22 cellular contexts compared by ENCODE assay signal in the genomic region with DNA sequence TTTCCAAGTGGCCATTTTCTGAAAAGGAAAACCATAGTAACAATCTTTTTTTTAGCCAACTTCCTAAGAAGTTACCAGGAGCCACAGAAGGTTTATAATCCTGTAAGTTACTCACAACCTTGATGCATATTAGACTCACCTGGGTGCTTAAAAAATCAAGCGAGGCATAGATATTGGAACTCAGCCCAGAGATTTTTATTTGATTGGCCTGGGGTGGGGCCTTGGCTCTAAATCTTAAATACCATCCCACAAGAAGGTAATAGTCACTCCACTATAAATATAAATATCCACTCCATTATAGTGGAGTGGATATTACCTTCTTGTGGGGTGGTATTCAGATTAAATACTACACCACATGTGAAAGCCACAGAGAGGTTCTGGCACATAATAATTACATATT.
DNase-seq lines count a peak whose midpoint lies in the region; ATAC-seq and TF ChIP-seq lines count a peak whose summit lies in the region.
"Had no signal": no experiment of that assay in that cellular context is flagged by ENCODE, and none has a peak within 500 bp of the region (broad histone marks: within the 10 kb centered on the region; RNA-seq: fewer than 3 reads in every experiment).

No MANE protein-coding gene starts in this region.

- H3K9me2 ChIP-seq in PC-3 (replicated peaks; ENCODE audit: low read length) = no peaks in the 10 kb centered on the region

- no peak for TF ChIP-seq CTCF in PC-3 (conservative IDR thresholded peaks at IDR 0.05; ENCODE audit: low read depth, low read length)
- TF ChIP-seq CTCF in lung (IDR thresholded peaks at IDR 0.05; ENCODE audit: control extremely low read depth, extremely low read depth) = no peak

- H3K27ac ChIP-seq in PC-3 (ENCODE audit: low read length) = peak overlapping the region; percentile 60
- H3K27ac ChIP-seq in lung (ENCODE audit: low read depth in 1 of 2, low read length in 1 of 2) = no peak overlapping the region
- H3K27ac ChIP-seq: BLaER1, Peyer's patch had no signal

- no peaks in the 10 kb centered on the region for H3K79me2 ChIP-seq in PC-3 (ENCODE audit: low read length)

- no TSS peak for BruUV-seq in PC-3 (replicated peaks; lab: Mats Ljungman, UMichigan)

- H3K9ac ChIP-seq in PC-3 (ENCODE audit: low read length) = no peak overlapping the region
- H3K9ac ChIP-seq: BLaER1 had no signal

- CTCF ChIA-PET in PC-3 (lab: Charles Lee) = no interaction called here

- peak overlapping the region; percentile 9; the same call in 1 of the 2 replicates for H3K4me2 ChIP-seq in PC-3 (ENCODE audit: low read length)
- H3K4me2 ChIP-seq: BLaER1 had no signal

- peak; percentile 24 for DNase-seq in NCI-H345 (lab: John Stamatoyannopoulos, UW)
- DNase-seq in NCI-H345 treated with DMSO at 0.1 percent for 48 hours (lab: John Stamatoyannopoulos, UW; ENCODE audit: unreplicated experiment) = no peak
- peak; percentile 88 for DNase-seq in NCI-H1105 treated with DMSO at 0.1 percent for 48 hours (lab: John Stamatoyannopoulos, UW)
- DNase-seq in PC-3 = peak; percentile 85
- no peak for DNase-seq in lung (ENCODE audit: low spot score)
- no peak for DNase-seq in NCI-H82 treated with DMSO at 0.1 percent for 48 hours (lab: John Stamatoyannopoulos, UW; ENCODE audit: unreplicated experiment)
- no peak for DNase-seq in stimulated activated CD4-positive, alpha-beta T cell treated with anti-CD3 and anti-CD28 coated beads, Interleukin-4, amount 100 ng/mL, for 1 hour
- DNase-seq: CD8-positive, alpha-beta T cell; GF-D8; GOT3; KG1; MG63; NCI-H1436 treated with DMSO at 0.1 percent for 48 hours; NCI-H446 treated with DMSO at 0.1 percent for 48 hours; NCI-H82; Peyer's patch; SHP77; T-helper 1 cell had no signal

- no peak overlapping the region for H3K4me3 ChIP-seq in PC-3 (ENCODE audit: low read length)
- H3K4me3 ChIP-seq in lung = no peak overlapping the region
- H3K4me3 ChIP-seq: BLaER1, MG63, Peyer's patch had no signal

- 65 to 84% methylated on average over 1 of the region's 1 CpG for WGBS in lung, 2 donors

- intact Hi-C loops in PC-3 (cut with micrococcal nuclease) = loop anchor here (5.0 kb wide), 1 partner anchor 215 kb away; no protein-coding TSS in a partner anchor

- H3K27me3 ChIP-seq in PC-3 (ENCODE audit: low read length) (no peaks in the 10 kb centered on the region), lung (ENCODE audit: control insufficient read depth, insufficient read depth) (no peaks in the 10 kb centered on the region)
- H3K27me3 ChIP-seq: BLaER1, MG63, Peyer's patch had no signal

- H4K20me1 ChIP-seq in PC-3 (ENCODE audit: low read length) = no peaks in the 10 kb centered on the region
- H4K20me1 ChIP-seq: BLaER1 had no signal

- H3K9me3 ChIP-seq in PC-3 (ENCODE audit: low read length) (no peaks in the 10 kb centered on the region), lung (ENCODE audit: control insufficient read depth in 2 of 2, insufficient read depth in 1 of 2, low read length in 1 of 2) (no peaks in the 10 kb centered on the region)
- H3K9me3 ChIP-seq: BLaER1, MG63, Peyer's patch had no signal

- no peaks in the 10 kb centered on the region for H3F3A ChIP-seq in PC-3 (ENCODE audit: low read length, unreplicated experiment)

- no peak overlapping the region for H2AFZ ChIP-seq in PC-3 (ENCODE audit: low read length)

- H3K4me1 ChIP-seq in PC-3 (ENCODE audit: insufficient read depth, low read length) (peaks cover 25% of the 10 kb centered on the region), lung (ENCODE audit: control insufficient read depth in 2 of 2, insufficient read depth in 2 of 2, low read length in 2 of 2) (no peaks in the 10 kb centered on the region)
- H3K4me1 ChIP-seq: Peyer's patch had no signal

- POLR2A ChIA-PET in PC-3 (lab: Charles Lee; ENCODE audit: unreplicated experiment) = no interaction called here

- H3K36me3 ChIP-seq in PC-3 (ENCODE audit: low read depth, low read length) (no peaks in the 10 kb centered on the region), lung (ENCODE audit: control insufficient read depth in 2 of 2, insufficient read depth in 2 of 2, low read length in 2 of 2) (no peaks in the 10 kb centered on the region)
- H3K36me3 ChIP-seq: BLaER1, MG63, Peyer's patch had no signal

- ATAC-seq in PC-3 (peak; percentile 57), lung (ENCODE audit: insufficient read depth, low FRiP score) (peak; percentile 17), HG02981 (IDR thresholded peaks at IDR 0.05; ENCODE audit: unreplicated experiment) (no peak)
- ATAC-seq: CD8-positive, alpha-beta T cell; HepG2; SK-N-SH treated with all-trans-retinoic acid at 6 μM for 48 hours had no signal

Comparison
In these comparisons a context has a peak if more than half of its experiments do, and no peak if none do; other contexts are left out.
1. DNase-seq: peak in NCI-H345 (single experiment), NCI-H1105 treated with DMSO at 0.1 percent for 48 hours (single experiment) and PC-3 (single experiment); none in NCI-H345 treated with DMSO at 0.1 percent for 48 hours (single experiment), lung (single experiment), NCI-H82 treated with DMSO at 0.1 percent for 48 hours (single experiment) and stimulated activated CD4-positive, alpha-beta T cell treated with anti-CD3 and anti-CD28 coated beads, Interleukin-4, amount 100 ng/mL, for 1 hour (single experiment).